10 cellular contexts compared by ENCODE assay signal in the genomic region with DNA sequence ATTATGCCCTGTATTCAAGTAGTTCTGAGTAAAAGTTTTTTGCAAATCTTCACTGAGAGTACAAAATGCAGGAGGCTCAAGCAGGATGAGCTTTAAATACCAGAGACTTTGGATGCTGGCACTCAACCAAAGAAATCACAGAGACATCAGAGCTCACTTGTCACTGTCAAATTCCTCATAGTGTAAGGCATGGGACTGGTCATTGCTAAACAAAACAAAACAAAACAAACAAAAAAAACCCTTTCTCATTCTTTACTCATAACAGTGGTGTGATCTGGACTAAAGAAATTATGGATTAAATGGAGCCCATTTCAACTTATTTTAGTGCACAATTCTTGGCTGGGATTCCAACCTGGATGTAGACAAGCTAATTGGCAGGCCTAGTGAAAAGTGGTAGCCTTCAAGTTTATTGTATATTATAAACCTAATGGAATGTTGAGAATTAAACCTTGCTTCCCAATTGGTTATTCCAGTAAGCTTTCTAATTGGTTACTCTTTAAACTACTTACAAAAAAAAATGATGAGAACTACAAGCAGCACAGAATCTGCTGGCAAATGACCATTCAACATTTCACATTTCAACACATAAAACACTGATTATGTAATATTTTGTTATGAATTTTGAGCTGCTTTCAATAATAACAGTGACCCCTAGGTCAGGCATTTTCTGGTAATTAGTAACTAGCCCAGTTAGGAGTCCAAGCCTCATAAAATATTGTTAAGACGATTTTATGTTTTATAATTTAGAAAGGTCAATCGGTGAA. TPM values are rescaled to one million over a fixed set of nuclear protein-coding genes. Genes with fewer than 3 reads are reported as not detected.
DNase-seq lines count a peak whose midpoint lies in the region; ATAC-seq, FAIRE-seq and TF ChIP-seq lines count a peak whose summit lies in the region.
"Had no signal": no experiment of that assay in that cellular context is flagged by ENCODE, and none has a peak within 500 bp of the region (broad histone marks: within the 10 kb centered on the region; RNA-seq: fewer than 3 reads in every experiment).

No MANE protein-coding gene starts in this region.

- H3K4me3 ChIP-seq in bronchial epithelial cell (ENCODE audit: low read depth, low read length), result no peak overlapping the region

- H3K36me3 ChIP-seq in bronchial epithelial cell (ENCODE audit: control insufficient read depth, insufficient read depth, low read length), result no peaks in the 10 kb centered on the region

- TF ChIP-seq CTCF in bronchial epithelial cell (IDR thresholded peaks at IDR 0.05; ENCODE audit: insufficient read depth, low read length, severe bottlenecking), result no peak

- no peak for FAIRE-seq in bronchial epithelial cell (lab: Jason Lieb, UNC)

- no peak for ATAC-seq in GM21529 (IDR thresholded peaks at IDR 0.05; ENCODE audit: unreplicated experiment)

- H3K27me3 ChIP-seq in bronchial epithelial cell (ENCODE audit: control insufficient read depth, insufficient read depth, low read length), result no peaks in the 10 kb centered on the region

- DNase-seq in AG08396 (ENCODE audit: low spot score), result peak; percentile 31
- DNase-seq in M059J (ENCODE audit: low read depth), result peak; percentile 89
- DNase-seq in bronchial epithelial cell (ENCODE audit: low read depth), result peak; percentile 40
- DNase-seq in lung microvascular endothelial cell (ENCODE audit: low read depth in 2 of 2), result peak; percentile 28 to 84
- no peak for DNase-seq in HuH-7 (ENCODE audit: low spot score)
- DNase-seq in GM19238 (ENCODE audit: insufficient read length, low spot score), result no peak
- DNase-seq in NCI-H345 (lab: John Stamatoyannopoulos, UW), result no peak
- DNase-seq: activated naive CD8-positive, alpha-beta T cell treated with anti-CD3 and anti-CD28 coated beads for 36 hours; NCI-H2029 treated with DMSO at 0.1 percent for 48 hours had no signal

RNA-seq across cellular contexts. Expression of gene NEK7, which starts 30.6 kb away (rescaled TPM):
- 181 and 192 TPM in 2 replicates for total RNA-seq in M059J (2014; rRNA removed; shearing (Covaris generic))
- total RNA-seq in bronchial epithelial cell, result 37.1 and 40.3 TPM in 2 replicates
- total RNA-seq in lung microvascular endothelial cell, result 51.0 and 57.1 TPM in 2 replicates

Comparison
In these comparisons a context has a peak if more than half of its experiments do, and no peak if none do; other contexts are left out.
1. DNase-seq: peak in AG08396 (single experiment), M059J (single experiment), bronchial epithelial cell (single experiment) and lung microvascular endothelial cell (2 of 2); none in HuH-7 (single experiment), GM19238 (single experiment) and NCI-H345 (single experiment).